8 cellular contexts compared by ENCODE assay signal in the genomic region with DNA sequence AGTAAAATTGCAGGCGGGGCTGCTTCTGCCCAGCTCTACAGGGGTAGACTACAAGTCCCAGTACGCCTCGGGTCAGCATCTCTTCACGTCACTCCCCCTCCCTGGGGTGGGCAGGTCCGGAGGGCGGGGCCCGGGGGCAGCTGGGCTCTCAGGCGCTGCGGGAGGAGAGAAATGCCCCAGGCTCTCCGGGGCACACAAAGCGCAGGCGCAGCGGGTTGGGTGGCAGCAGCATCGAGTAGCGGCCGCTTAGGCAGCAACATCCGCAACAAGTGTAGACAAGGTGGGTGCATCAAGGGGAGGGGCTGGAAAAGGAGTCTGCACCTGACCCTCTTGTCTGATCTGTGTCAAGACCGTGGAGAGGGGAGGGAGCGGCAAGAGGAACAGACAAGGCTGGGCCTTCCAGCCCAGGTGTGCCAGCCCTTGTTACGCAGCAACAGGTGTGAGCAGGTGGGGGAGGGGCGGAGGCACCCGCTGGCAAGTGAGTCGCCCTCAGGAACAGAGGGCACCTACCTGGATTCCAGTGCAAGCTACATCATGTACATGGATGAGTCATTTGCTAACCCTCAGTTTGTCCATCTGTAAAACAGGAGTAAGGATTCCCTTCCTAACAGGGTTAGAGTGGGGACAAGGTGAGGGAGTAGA. TPM values are rescaled to one million over a fixed set of nuclear protein-coding genes. Genes with fewer than 3 reads are reported as not detected.
DNase-seq lines count a peak whose midpoint lies in the region; ATAC-seq and TF ChIP-seq lines count a peak whose summit lies in the region.

No MANE protein-coding gene starts in this region.

- no peaks in the 10 kb centered on the region for H3K27me3 ChIP-seq in layer of hippocampus (ENCODE audit: control insufficient read depth, insufficient read depth, low read length)

- in situ Hi-C loops in GM13977 (cut with MboI; ENCODE audit: low pct_unique_long_range_greater_than_20kb, low sequenced_read_pairs, unreplicated experiment): no loop called here

- H3K27me3 Mint-ChIP-seq in activated CD4-positive, alpha-beta T cell treated with anti-CD3 and anti-CD28 coated beads, Interleukin-2, amount 10 ng/mL, durations not matched to agents 24 days and 14 days: peaks cover 3% of the 10 kb centered on the region
- H3K27me3 Mint-ChIP-seq in chondrocyte (ENCODE audit: low read depth): peaks cover 8% of the 10 kb centered on the region

- H3K9me3 Mint-ChIP-seq in activated CD4-positive, alpha-beta T cell treated with anti-CD3 and anti-CD28 coated beads, Interleukin-2, amount 10 ng/mL, durations not matched to agents 24 days and 14 days: no peaks in the 10 kb centered on the region
- H3K9me3 Mint-ChIP-seq in chondrocyte (ENCODE audit: low read depth): no peaks in the 10 kb centered on the region

- H3K27ac ChIP-seq in layer of hippocampus (ENCODE audit: low read depth, low read length): peak overlapping the region; percentile 92

- ATAC-seq in HG03103 (IDR thresholded peaks at IDR 0.05; ENCODE audit: low read depth, unreplicated experiment): peak; percentile 92

- peak overlapping the region; percentile 75 for H3K4me3 Mint-ChIP-seq in activated CD4-positive, alpha-beta T cell treated with anti-CD3 and anti-CD28 coated beads, Interleukin-2, amount 10 ng/mL, durations not matched to agents 24 days and 14 days
- peak overlapping the region; percentile 41 for H3K4me3 Mint-ChIP-seq in chondrocyte (ENCODE audit: unreplicated experiment)

- no peaks in the 10 kb centered on the region for H3K36me3 Mint-ChIP-seq in activated CD4-positive, alpha-beta T cell treated with anti-CD3 and anti-CD28 coated beads, Interleukin-2, amount 10 ng/mL, durations not matched to agents 24 days and 14 days (ENCODE audit: low read depth)
- no peaks in the 10 kb centered on the region for H3K36me3 Mint-ChIP-seq in chondrocyte (ENCODE audit: low read depth)

- H3K4me1 Mint-ChIP-seq in activated CD4-positive, alpha-beta T cell treated with anti-CD3 and anti-CD28 coated beads, Interleukin-2, amount 10 ng/mL, durations not matched to agents 24 days and 14 days: peaks cover 11% of the 10 kb centered on the region
- peaks cover 5% of the 10 kb centered on the region for H3K4me1 Mint-ChIP-seq in chondrocyte (ENCODE audit: low read depth)

- TF ChIP-seq CTCF in GM13977 (IDR thresholded peaks at IDR 0.05; ENCODE audit: extremely low read depth, insufficient read depth, missing control alignments) (no peak), chondrocyte (IDR thresholded peaks at IDR 0.05) (no peak)

- intact Hi-C loops in activated CD4-positive, alpha-beta T cell treated with anti-CD3 and anti-CD28 coated beads, Interleukin-2, amount 10 ng/mL, durations not matched to agents 24 days and 14 days (cut with micrococcal nuclease): loop anchor here (2.0 kb wide), 1 partner anchor 49 kb away; the partner anchor contains the start of gene FAM168A

- H3K27ac Mint-ChIP-seq in activated CD4-positive, alpha-beta T cell treated with anti-CD3 and anti-CD28 coated beads, Interleukin-2, amount 10 ng/mL, durations not matched to agents 24 days and 14 days: no peak overlapping the region
- no peak overlapping the region for H3K27ac Mint-ChIP-seq in chondrocyte (ENCODE audit: unreplicated experiment)

- peak; percentile 90 for DNase-seq in GM13977 (ENCODE audit: low spot score)
- DNase-seq in NCI-H345 treated with DMSO at 0.1 percent for 48 hours (lab: John Stamatoyannopoulos, UW; ENCODE audit: unreplicated experiment): peak; percentile 95
- DNase-seq in activated CD4-positive, alpha-beta T cell treated with anti-CD3 and anti-CD28 coated beads, Interleukin-2, amount 10 ng/mL, durations not matched to agents 24 days and 14 days: peak; percentile 96
- DNase-seq in chondrocyte (ENCODE audit: low spot score): no peak
- DNase-seq in stimulated activated CD4-positive, alpha-beta T cell treated with anti-CD3 and anti-CD28 coated beads, Interleukin-2, amount 100 ng/mL, for 24 hours: peak; percentile 89 to 93
- DNase-seq in SKM-1 treated with dmso at 0.1 percent for 144 hours (lab: John Stamatoyannopoulos, UW; ENCODE audit: unreplicated experiment): no peak

RNA-seq across cellular contexts. Expression of gene PLEKHB1, which starts 1.2 kb away (rescaled TPM):
- 1.0 and 1.5 TPM in 2 replicates for total RNA-seq in activated CD4-positive, alpha-beta T cell treated with anti-CD3 and anti-CD28 coated beads, Interleukin-2, amount 10 ng/mL, durations not matched to agents 24 days and 14 days
- 2.0 to 2.9 TPM in 2 of 3 replicates, not detected in the other for total RNA-seq in chondrocyte

RNA-seq across cellular contexts. Expression of gene FAM168A, which starts 49.7 kb away (rescaled TPM):
- total RNA-seq in activated CD4-positive, alpha-beta T cell treated with anti-CD3 and anti-CD28 coated beads, Interleukin-2, amount 10 ng/mL, durations not matched to agents 24 days and 14 days: 17.4 and 19.8 TPM in 2 replicates
- total RNA-seq in chondrocyte: 53.7 to 62.4 TPM (median 58.0 TPM) in 3 replicates

Comparison
In these comparisons a context has a peak if more than half of its experiments do, and no peak if none do; other contexts are left out.
1. DNase-seq: peak in GM13977 (single experiment), NCI-H345 treated with DMSO at 0.1 percent for 48 hours (single experiment), activated CD4-positive, alpha-beta T cell treated with anti-CD3 and anti-CD28 coated beads, Interleukin-2, amount 10 ng/mL, durations not matched to agents 24 days and 14 days (single experiment) and stimulated activated CD4-positive, alpha-beta T cell treated with anti-CD3 and anti-CD28 coated beads, Interleukin-2, amount 100 ng/mL, for 24 hours (2 of 2); none in chondrocyte (single experiment) and SKM-1 treated with dmso at 0.1 percent for 144 hours (single experiment).